10 cellular contexts compared by ENCODE assay signal in genomic region chr14:77375973-77376372, GRCh38. TPM values are rescaled to one million over a fixed set of nuclear protein-coding genes. Genes with fewer than 3 reads are reported as not detected.
DNase-seq lines count a peak whose midpoint lies in the region; ATAC-seq, FAIRE-seq and TF ChIP-seq lines count a peak whose summit lies in the region.
"Had no signal": no experiment of that assay in that cellular context is flagged by ENCODE, and none has a peak within 500 bp of the region (broad histone marks: within the 10 kb centered on the region; RNA-seq: fewer than 3 reads in every experiment).

No MANE protein-coding gene starts in this region.

- peaks cover 18% of the 10 kb centered on the region for H3K79me2 ChIP-seq in keratinocyte (ENCODE audit: control insufficient read depth, insufficient read depth, low read length)

- H3K4me3 ChIP-seq in keratinocyte (ENCODE audit: control insufficient read depth in 2 of 3, extremely low read depth in 1 of 3, insufficient read depth in 2 of 3, low read depth in 1 of 3, low read length in 3 of 3) = peak overlapping the region; percentile 75 to 84 (median 82)

- FAIRE-seq in keratinocyte (lab: Jason Lieb, UNC) = no peak
- FAIRE-seq: G401.6 had no signal

- H2AFZ ChIP-seq in keratinocyte (ENCODE audit: control insufficient read depth, low read length) = peak overlapping the region; percentile 95

- peaks cover 11% of the 10 kb centered on the region for H3K4me1 ChIP-seq in keratinocyte (ENCODE audit: control insufficient read depth, extremely low read depth, insufficient read depth, low read length)

- H3K9me1 ChIP-seq in keratinocyte (ENCODE audit: control insufficient read depth, extremely low read depth, insufficient read depth, low read length) = no peaks in the 10 kb centered on the region

- dilution Hi-C loops in keratinocyte (cut with MboI; ENCODE audit: extremely low pct_ligation_motif_present, low sequenced_read_pairs) = no loop called here

- H3K27ac ChIP-seq in keratinocyte (ENCODE audit: control insufficient read depth, insufficient read depth, low read length) (peak overlapping the region; percentile 79), temporal lobe (ENCODE audit: low read depth, low read length) (peak overlapping the region; percentile 17)

- H3K27me3 ChIP-seq in keratinocyte (ENCODE audit: control insufficient read depth, extremely low read depth, insufficient read depth, low read length) = no peaks in the 10 kb centered on the region

- intact Hi-C loops in activated CD4-positive, alpha-beta T cell treated with anti-CD3 and anti-CD28 coated beads for 36 hours (cut with DNase I, micrococcal nuclease) = loop anchor here (2.0 to 10.0 kb wide), 5 partner anchors 73 to 385 kb away; partner anchors contain the start of genes ALKBH1 (in 1 of the 2), IRF2BPL (in 1 of the 2), SLIRP (in 1 of the 2) and SNW1 (in 1 of the 2)

- no peaks in the 10 kb centered on the region for H3K9me3 ChIP-seq in keratinocyte (ENCODE audit: control insufficient read depth, low read depth, low read length)

- POLR2A ChIA-PET in activated CD4-positive, alpha-beta T cell treated with anti-CD3 and anti-CD28 coated beads for 36 hours (lab: Charles Lee) = interaction anchor here (1.8 to 2.0 kb wide), 2 partner anchors 55 to 424 kb away, joined by 5 to 10 read pairs; partner anchors contain the start of genes ADCK1, GSTZ1 and POMT2
- POLR2A ChIA-PET in activated CD4-positive, alpha-beta memory T cell treated with anti-CD3 and anti-CD28 coated beads, Interleukin-2, amount 10 ng/mL, durations not matched to agents 7 days and 5 days (lab: Charles Lee) = interaction anchor here (3.2 to 4.3 kb wide), 2 partner anchors 55 to 82 kb away, joined by 26 to 39 read pairs; partner anchors contain the start of genes AHSA1, GSTZ1, POMT2 and VIPAS39

- H3K27ac Mint-ChIP-seq in activated CD4-positive, alpha-beta T cell treated with anti-CD3 and anti-CD28 coated beads for 36 hours = peak overlapping the region; percentile 86
- H3K27ac Mint-ChIP-seq in activated CD4-positive, alpha-beta memory T cell treated with anti-CD3 and anti-CD28 coated beads, Interleukin-2, amount 10 ng/mL, durations not matched to agents 7 days and 5 days = peak overlapping the region; percentile 77

- peaks cover 4% of the 10 kb centered on the region for H3K9me3 Mint-ChIP-seq in activated CD4-positive, alpha-beta T cell treated with anti-CD3 and anti-CD28 coated beads for 36 hours (ENCODE audit: low read depth)
- no peaks in the 10 kb centered on the region for H3K9me3 Mint-ChIP-seq in activated CD4-positive, alpha-beta memory T cell treated with anti-CD3 and anti-CD28 coated beads, Interleukin-2, amount 10 ng/mL, durations not matched to agents 7 days and 5 days

- CTCF ChIA-PET in activated CD4-positive, alpha-beta T cell treated with anti-CD3 and anti-CD28 coated beads for 36 hours (lab: Charles Lee) = interaction anchor here (0.6 to 2.0 kb wide), 4 partner anchors 47 to 83 kb away, joined by 3 to 7 read pairs (median 4); no protein-coding TSS in a partner anchor
- CTCF ChIA-PET in activated CD4-positive, alpha-beta memory T cell treated with anti-CD3 and anti-CD28 coated beads, Interleukin-2, amount 10 ng/mL, durations not matched to agents 7 days and 5 days (lab: Charles Lee) = interaction anchor here (0.8 to 2.9 kb wide), 5 partner anchors 31 to 224 kb away, joined by 3 to 17 read pairs (median 3); partner anchors contain the start of genes GSTZ1 and POMT2

- H3K4me3 Mint-ChIP-seq in activated CD4-positive, alpha-beta T cell treated with anti-CD3 and anti-CD28 coated beads for 36 hours = no peak overlapping the region
- H3K4me3 Mint-ChIP-seq in activated CD4-positive, alpha-beta memory T cell treated with anti-CD3 and anti-CD28 coated beads, Interleukin-2, amount 10 ng/mL, durations not matched to agents 7 days and 5 days = peak overlapping the region; percentile 87

- peak overlapping the region; percentile 94 for H3K4me2 ChIP-seq in keratinocyte (ENCODE audit: control insufficient read depth, extremely low read depth, insufficient read depth, low read depth, low read length)

- H3K36me3 ChIP-seq in keratinocyte (ENCODE audit: control insufficient read depth in 2 of 2, extremely low read depth in 1 of 2, insufficient read depth in 2 of 2, low read length in 2 of 2) = no peaks in the 10 kb centered on the region

- H4K20me1 ChIP-seq in keratinocyte (ENCODE audit: control insufficient read depth, extremely low read depth, insufficient read depth, low read length) = no peaks in the 10 kb centered on the region

- TF ChIP-seq CTCF in keratinocyte (optimal IDR thresholded peaks at IDR 0.05 in 1 of 3, IDR thresholded peaks at IDR 0.05 in 1 of 3, conservative IDR thresholded peaks at IDR 0.05 in 1 of 3; ENCODE audit: extremely low read depth in 1 of 3, insufficient read depth in 2 of 3, low read length in 3 of 3) = no peak

- H3K4me1 Mint-ChIP-seq in activated CD4-positive, alpha-beta T cell treated with anti-CD3 and anti-CD28 coated beads for 36 hours = peaks cover 45% of the 10 kb centered on the region
- peaks cover 44% of the 10 kb centered on the region for H3K4me1 Mint-ChIP-seq in activated CD4-positive, alpha-beta memory T cell treated with anti-CD3 and anti-CD28 coated beads, Interleukin-2, amount 10 ng/mL, durations not matched to agents 7 days and 5 days

- no peak for ATAC-seq in activated CD4-positive, alpha-beta T cell treated with anti-CD3 and anti-CD28 coated beads for 36 hours
- no peak for ATAC-seq in GM19452 (IDR thresholded peaks at IDR 0.05; ENCODE audit: unreplicated experiment)

- no peak for DNase-seq in activated CD4-positive, alpha-beta T cell treated with anti-CD3 and anti-CD28 coated beads for 36 hours
- DNase-seq in activated CD4-positive, alpha-beta T cell treated with anti-CD3 and anti-CD28 coated beads for 48 hours = no peak
- no peak for DNase-seq in activated CD4-positive, alpha-beta memory T cell treated with anti-CD3 and anti-CD28 coated beads, Interleukin-2, amount 10 ng/mL, durations not matched to agents 7 days and 5 days
- DNase-seq in keratinocyte (ENCODE audit: low read depth, low spot score) = no peak
- no peak for DNase-seq in cerebellum (ENCODE audit: low spot score)
- no peak for DNase-seq in midbrain (lab: John Stamatoyannopoulos, UW)
- DNase-seq: SIG-M5 had no signal

- no peaks in the 10 kb centered on the region for H3K27me3 Mint-ChIP-seq in activated CD4-positive, alpha-beta T cell treated with anti-CD3 and anti-CD28 coated beads for 36 hours
- H3K27me3 Mint-ChIP-seq in activated CD4-positive, alpha-beta memory T cell treated with anti-CD3 and anti-CD28 coated beads, Interleukin-2, amount 10 ng/mL, durations not matched to agents 7 days and 5 days = no peaks in the 10 kb centered on the region

- peak overlapping the region; percentile 87 for H3K9ac ChIP-seq in keratinocyte (ENCODE audit: control insufficient read depth, extremely low read depth, insufficient read depth, low read length)

- H3K36me3 Mint-ChIP-seq in activated CD4-positive, alpha-beta T cell treated with anti-CD3 and anti-CD28 coated beads for 36 hours (ENCODE audit: low read depth) = peaks cover 27% of the 10 kb centered on the region
- H3K36me3 Mint-ChIP-seq in activated CD4-positive, alpha-beta memory T cell treated with anti-CD3 and anti-CD28 coated beads, Interleukin-2, amount 10 ng/mL, durations not matched to agents 7 days and 5 days (ENCODE audit: low read depth) = peaks cover 29% of the 10 kb centered on the region

RNA-seq across cellular contexts. Expression of gene TMED8, which starts 0.9 kb away (rescaled TPM):
- 10 to 100 TPM; 25.3 to 27.9 TPM for total RNA-seq in activated CD4-positive, alpha-beta T cell treated with anti-CD3 and anti-CD28 coated beads for 36 hours
- total RNA-seq in activated CD4-positive, alpha-beta memory T cell treated with anti-CD3 and anti-CD28 coated beads, Interleukin-2, amount 10 ng/mL, durations not matched to agents 7 days and 5 days = 10 to 100 TPM; 21.2 to 22.2 TPM
- 5.4 to 7.3 TPM (median 6.1 TPM) in 3 replicates for polyA plus RNA-seq in keratinocyte
- 1.1 TPM for polyA plus RNA-seq in keratinocyte (2011; ENCODE audit: low read depth)
- polyA plus RNA-seq in keratinocyte (2011; cell fraction: cytosol; rRNA removed) = 3.4 and 6.0 TPM in 2 replicates
- 6.5 and 7.4 TPM in 2 replicates for polyA plus RNA-seq in keratinocyte (2011; cell fraction: nucleus; rRNA removed)
- polyA plus RNA-seq in keratinocyte (2012; ENCODE audit: low replicate concordance) = 2.9 and 4.9 TPM in 2 replicates
- 7.0 to 9.5 TPM (median 7.3 TPM) in 3 replicates for polyA minus RNA-seq in keratinocyte
- 4.2 TPM for polyA minus RNA-seq in keratinocyte (2011; cell fraction: cytosol; rRNA and poly(A)+ RNA removed)
- polyA minus RNA-seq in keratinocyte (2011; cell fraction: nucleus; rRNA and poly(A)+ RNA removed) = 5.2 and 10.3 TPM in 2 replicates
- total RNA-seq in temporal lobe (20.9 TPM), cerebellum (17.1 TPM)

RNA-seq across cellular contexts. Expression of gene SAMD15, which starts 1.2 kb away (rescaled TPM):
- total RNA-seq in activated CD4-positive, alpha-beta T cell treated with anti-CD3 and anti-CD28 coated beads for 36 hours = under 1 TPM; 0.25 TPM
- total RNA-seq in activated CD4-positive, alpha-beta memory T cell treated with anti-CD3 and anti-CD28 coated beads, Interleukin-2, amount 10 ng/mL, durations not matched to agents 7 days and 5 days = under 1 TPM in 1 of 2 experiments, not detected in 1; 0.25 TPM
- 0.23 to 0.77 TPM (median 0.46 TPM) in 3 replicates for polyA plus RNA-seq in keratinocyte
- 0.16 TPM for polyA plus RNA-seq in keratinocyte (2011; ENCODE audit: low read depth)
- polyA plus RNA-seq in keratinocyte (2011; cell fraction: cytosol; rRNA removed) = 0.34 TPM in 2 replicates
- polyA plus RNA-seq in keratinocyte (2011; cell fraction: nucleus; rRNA removed) = 0.37 and 0.76 TPM in 2 replicates
- polyA plus RNA-seq in keratinocyte (2012; ENCODE audit: low replicate concordance) = 0.20 and 0.62 TPM in 2 replicates
- polyA minus RNA-seq in keratinocyte = 0.35 TPM in 1 of 3 replicates, not detected in the others
- not detected for polyA minus RNA-seq in keratinocyte (2011; cell fraction: cytosol; rRNA and poly(A)+ RNA removed)
- not detected in 2 replicates for polyA minus RNA-seq in keratinocyte (2011; cell fraction: nucleus; rRNA and poly(A)+ RNA removed)
- total RNA-seq in temporal lobe (5.2 TPM), cerebellum (5.2 TPM)

RNA-seq across cellular contexts. Expression of gene NOXRED1, which starts 47.4 kb away (rescaled TPM):
- under 1 TPM; 0.46 to 0.66 TPM for total RNA-seq in activated CD4-positive, alpha-beta T cell treated with anti-CD3 and anti-CD28 coated beads for 36 hours
- total RNA-seq in activated CD4-positive, alpha-beta memory T cell treated with anti-CD3 and anti-CD28 coated beads, Interleukin-2, amount 10 ng/mL, durations not matched to agents 7 days and 5 days = under 1 TPM; 0.35 to 0.48 TPM
- 0.15 to 0.66 TPM (median 0.33 TPM) in 3 replicates for polyA plus RNA-seq in keratinocyte
- polyA plus RNA-seq in keratinocyte (2011; ENCODE audit: low read depth) = not detected
- polyA plus RNA-seq in keratinocyte (2011; cell fraction: cytosol; rRNA removed) = 0.05 and 0.13 TPM in 2 replicates
- 0.63 and 1.0 TPM in 2 replicates for polyA plus RNA-seq in keratinocyte (2011; cell fraction: nucleus; rRNA removed)
- polyA plus RNA-seq in keratinocyte (2012; ENCODE audit: low replicate concordance) = 0.09 and 0.44 TPM in 2 replicates
- 0.26 to 1.2 TPM in 2 of 3 replicates, not detected in the other for polyA minus RNA-seq in keratinocyte
- not detected for polyA minus RNA-seq in keratinocyte (2011; cell fraction: cytosol; rRNA and poly(A)+ RNA removed)
- 0.32 and 1.1 TPM in 2 replicates for polyA minus RNA-seq in keratinocyte (2011; cell fraction: nucleus; rRNA and poly(A)+ RNA removed)
- total RNA-seq in temporal lobe = 0.25 TPM
- total RNA-seq in cerebellum = 0.82 TPM

RNA-seq across cellular contexts. Expression of gene GSTZ1, which starts 55.1 kb away (rescaled TPM):
- total RNA-seq in activated CD4-positive, alpha-beta T cell treated with anti-CD3 and anti-CD28 coated beads for 36 hours = 10 to 100 TPM; 17.5 to 22.9 TPM
- total RNA-seq in activated CD4-positive, alpha-beta memory T cell treated with anti-CD3 and anti-CD28 coated beads, Interleukin-2, amount 10 ng/mL, durations not matched to agents 7 days and 5 days = 10 to 100 TPM; 18.1 to 18.4 TPM
- polyA plus RNA-seq in keratinocyte = 15.6 to 24.3 TPM (median 20.6 TPM) in 3 replicates
- 14.5 TPM for polyA plus RNA-seq in keratinocyte (2011; ENCODE audit: low read depth)
- 16.7 and 31.0 TPM in 2 replicates for polyA plus RNA-seq in keratinocyte (2011; cell fraction: cytosol; rRNA removed)
- 19.7 and 24.2 TPM in 2 replicates for polyA plus RNA-seq in keratinocyte (2011; cell fraction: nucleus; rRNA removed)
- 18.5 and 24.2 TPM in 2 replicates for polyA plus RNA-seq in keratinocyte (2012; ENCODE audit: low replicate concordance)
- 7.9 to 22.5 TPM (median 11.3 TPM) in 3 replicates for polyA minus RNA-seq in keratinocyte
- 11.1 TPM for polyA minus RNA-seq in keratinocyte (2011; cell fraction: cytosol; rRNA and poly(A)+ RNA removed)
- polyA minus RNA-seq in keratinocyte (2011; cell fraction: nucleus; rRNA and poly(A)+ RNA removed) = 7.0 and 7.6 TPM in 2 replicates
- total RNA-seq in temporal lobe (1.7 TPM), cerebellum (9.3 TPM)

RNA-seq across cellular contexts. Expression of gene POMT2, which starts 55.3 kb away (rescaled TPM):
- total RNA-seq in activated CD4-positive, alpha-beta T cell treated with anti-CD3 and anti-CD28 coated beads for 36 hours = 10 to 100 TPM; 11.7 to 18.2 TPM
- 10 to 100 TPM; 10.5 to 16.1 TPM for total RNA-seq in activated CD4-positive, alpha-beta memory T cell treated with anti-CD3 and anti-CD28 coated beads, Interleukin-2, amount 10 ng/mL, durations not matched to agents 7 days and 5 days
- 13.9 to 21.1 TPM (median 17.4 TPM) in 3 replicates for polyA plus RNA-seq in keratinocyte
- 5.9 TPM for polyA plus RNA-seq in keratinocyte (2011; ENCODE audit: low read depth)
- polyA plus RNA-seq in keratinocyte (2011; cell fraction: cytosol; rRNA removed) = 7.8 and 12.1 TPM in 2 replicates
- 45.5 and 48.6 TPM in 2 replicates for polyA plus RNA-seq in keratinocyte (2011; cell fraction: nucleus; rRNA removed)
- polyA plus RNA-seq in keratinocyte (2012; ENCODE audit: low replicate concordance) = 8.9 and 14.5 TPM in 2 replicates
- 17.2 to 38.2 TPM (median 24.0 TPM) in 3 replicates for polyA minus RNA-seq in keratinocyte
- 12.9 TPM for polyA minus RNA-seq in keratinocyte (2011; cell fraction: cytosol; rRNA and poly(A)+ RNA removed)
- polyA minus RNA-seq in keratinocyte (2011; cell fraction: nucleus; rRNA and poly(A)+ RNA removed) = 22.6 and 31.8 TPM in 2 replicates
- total RNA-seq in temporal lobe (13.8 TPM), cerebellum (21.9 TPM)
